Comparison of ENCODE assay signal across 1 cellular context in the genomic region with DNA sequence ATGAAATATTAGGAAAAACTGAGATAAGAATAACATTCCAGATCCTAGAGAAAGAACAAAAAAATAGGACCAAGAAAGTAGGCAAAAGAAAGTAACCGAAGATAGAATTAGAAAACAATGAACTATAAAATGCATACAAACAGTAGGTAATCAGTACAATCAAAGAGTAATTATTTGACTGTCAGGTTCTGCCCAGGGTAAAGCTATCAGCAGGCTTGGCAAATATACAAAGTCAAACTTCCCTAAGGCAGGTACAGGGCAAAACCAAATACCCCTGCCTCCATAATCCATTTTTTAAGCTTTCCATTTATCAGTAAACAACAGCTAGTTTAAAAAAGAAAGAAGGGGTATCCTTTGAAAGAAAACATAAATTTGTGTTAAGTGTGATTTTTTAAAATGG.
TF ChIP-seq lines count a peak whose summit lies in the region.

No MANE protein-coding gene starts in this region.

TF ChIP-seq in HepG2, 621 proteins besides CTCF, POLR2A, EP300 and RAD21:
- TF ChIP-seq JUND (CRISPR knock-in tag; IDR thresholded peaks at IDR 0.05), result no peak
- TF ChIP-seq, protein P1, sequence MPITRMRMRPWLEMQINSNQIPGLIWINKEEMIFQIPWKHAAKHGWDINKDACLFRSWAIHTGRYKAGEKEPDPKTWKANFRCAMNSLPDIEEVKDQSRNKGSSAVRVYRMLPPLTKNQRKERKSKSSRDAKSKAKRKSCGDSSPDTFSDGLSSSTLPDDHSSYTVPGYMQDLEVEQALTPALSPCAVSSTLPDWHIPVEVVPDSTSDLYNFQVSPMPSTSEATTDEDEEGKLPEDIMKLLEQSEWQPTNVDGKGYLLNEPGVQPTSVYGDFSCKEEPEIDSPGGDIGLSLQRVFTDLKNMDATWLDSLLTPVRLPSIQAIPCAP (CRISPR knock-in tag; IDR thresholded peaks at IDR 0.05; ENCODE audit: low read depth), result no peak
- no peak for TF ChIP-seq MAFF (IDR thresholded peaks at IDR 0.05; ENCODE audit: low read depth, low read length)
- no peak for TF ChIP-seq ZSCAN29 (CRISPR knock-in tag; conservative IDR thresholded peaks at IDR 0.05)
- no peak for TF ChIP-seq RFXANK (CRISPR knock-in tag; IDR thresholded peaks at IDR 0.05)
- TF ChIP-seq, protein P2, sequence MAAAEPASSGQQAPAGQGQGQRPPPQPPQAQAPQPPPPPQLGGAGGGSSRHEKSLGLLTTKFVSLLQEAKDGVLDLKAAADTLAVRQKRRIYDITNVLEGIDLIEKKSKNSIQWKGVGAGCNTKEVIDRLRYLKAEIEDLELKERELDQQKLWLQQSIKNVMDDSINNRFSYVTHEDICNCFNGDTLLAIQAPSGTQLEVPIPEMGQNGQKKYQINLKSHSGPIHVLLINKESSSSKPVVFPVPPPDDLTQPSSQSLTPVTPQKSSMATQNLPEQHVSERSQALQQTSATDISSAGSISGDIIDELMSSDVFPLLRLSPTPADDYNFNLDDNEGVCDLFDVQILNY (CRISPR knock-in tag; conservative IDR thresholded peaks at IDR 0.05), result no peak
